Comparison of ENCODE assay signal across 8 cellular contexts in genomic region chr5:76715484-76715733, GRCh38. TPM values are rescaled to one million over a fixed set of nuclear protein-coding genes. Genes with fewer than 3 reads are reported as not detected.
DNase-seq lines count a peak whose midpoint lies in the region; ATAC-seq, FAIRE-seq and TF ChIP-seq lines count a peak whose summit lies in the region.

No MANE protein-coding gene starts in this region.

- no peaks in the 10 kb centered on the region for H3K9me3 Mint-ChIP-seq in activated T-cell treated with anti-CD3 and anti-CD28 coated beads, Interleukin-2, amount 50 U/mL, for 4 hours

- H3K9me3 ChIP-seq in psoas muscle, result no peaks in the 10 kb centered on the region

- peak overlapping the region; percentile 83 for H3K4me3 Mint-ChIP-seq in activated T-cell treated with anti-CD3 and anti-CD28 coated beads, Interleukin-2, amount 50 U/mL, for 4 hours

- H3K4me1 Mint-ChIP-seq in activated T-cell treated with anti-CD3 and anti-CD28 coated beads, Interleukin-2, amount 50 U/mL, for 4 hours (ENCODE audit: low read depth), result peaks cover 37% of the 10 kb centered on the region

- TF ChIP-seq CTCF in epithelial cell of proximal tubule (conservative IDR thresholded peaks at IDR 0.05; ENCODE audit: low read depth, low read length) (no peak), psoas muscle (IDR thresholded peaks at IDR 0.05) (no peak)

- no peak for DNase-seq in activated T-cell treated with anti-CD3 and anti-CD28 coated beads, Interleukin-2, amount 50 U/mL, for 4 hours
- no peak for DNase-seq in activated T-cell treated with anti-CD3 and anti-CD28 coated beads, Interleukin-2, amount 50 U/mL, for 1 hour
- DNase-seq in OCI-M1 (lab: John Stamatoyannopoulos, UW), result peak; percentile 81
- no peak for DNase-seq in epithelial cell of proximal tubule (ENCODE audit: low read depth)
- DNase-seq in psoas muscle, result no peak
- DNase-seq in NCI-H128 (lab: John Stamatoyannopoulos, UW; ENCODE audit: unreplicated experiment), result no peak
- no peak for DNase-seq in stimulated activated CD4-positive, alpha-beta T cell treated with anti-CD3 and anti-CD28 coated beads, Interleukin-4, amount 100 ng/mL, for 24 hours
- DNase-seq in urothelium cell line (ENCODE audit: low spot score), result no peak

- peak overlapping the region; percentile 16 for H3K27ac ChIP-seq in psoas muscle

- H3K4me3 ChIP-seq in epithelial cell of proximal tubule (ENCODE audit: low read depth, low read length) (peak overlapping the region; percentile 67), psoas muscle (peak overlapping the region; percentile 72)

- intact Hi-C loops in psoas muscle (cut with DNase I), result no loop called here

- no peak for ATAC-seq in activated T-cell treated with anti-CD3 and anti-CD28 coated beads, Interleukin-2, amount 50 U/mL, for 4 hours
- no peak for ATAC-seq in psoas muscle

- 0 to 1% (median 1%) methylated on average over 13 of the region's 13 CpGs for WGBS in psoas muscle, 3 donors

- H3K27me3 Mint-ChIP-seq in activated T-cell treated with anti-CD3 and anti-CD28 coated beads, Interleukin-2, amount 50 U/mL, for 4 hours (ENCODE audit: low read depth), result peaks cover 32% of the 10 kb centered on the region

- no peaks in the 10 kb centered on the region for H3K4me1 ChIP-seq in psoas muscle

- no peaks in the 10 kb centered on the region for H3K36me3 Mint-ChIP-seq in activated T-cell treated with anti-CD3 and anti-CD28 coated beads, Interleukin-2, amount 50 U/mL, for 4 hours (ENCODE audit: insufficient read depth)

- no peaks in the 10 kb centered on the region for H3K36me3 ChIP-seq in psoas muscle (ENCODE audit: insufficient read depth in 1 of 2, low read depth in 1 of 2)

- H3K27me3 ChIP-seq in psoas muscle (ENCODE audit: insufficient read depth in 3 of 3, low read length in 2 of 3), result peaks cover 0 to 48% (median 4%) of the 10 kb centered on the region in 3 donors

- FAIRE-seq in urothelium cell line (lab: Jason Lieb, UNC), result no peak

RNA-seq across cellular contexts. Expression of gene F2R, which starts 0.5 kb away (rescaled TPM):
- 1 to 10 TPM; 1.4 to 5.6 (median 4.3) TPM for total RNA-seq in activated T-cell treated with anti-CD3 and anti-CD28 coated beads, Interleukin-2, amount 50 U/mL, for 4 hours
- total RNA-seq in epithelial cell of proximal tubule (41.4 and 46.7 TPM in 2 replicates), psoas muscle (1 to 10 TPM; 1.3 to 3.5 (median 1.9) TPM)
- polyA plus RNA-seq in psoas muscle, result 1 to 10 TPM; 1.1 to 2.3 (median 2.0) TPM
